Comparison of ENCODE assay signal across 9 cellular contexts in genomic region chr9:34988218-34989055, GRCh38. TPM values are rescaled to one million over a fixed set of nuclear protein-coding genes. Genes with fewer than 3 reads are reported as not detected.
DNase-seq lines count a peak whose midpoint lies in the region.
"Had no signal": no experiment of that assay in that cellular context is flagged by ENCODE, and none has a peak within 500 bp of the region (broad histone marks: within the 10 kb centered on the region; RNA-seq: fewer than 3 reads in every experiment).

No MANE protein-coding gene starts in this region.

- no peaks in the 10 kb centered on the region for H3K36me3 Mint-ChIP-seq in T-helper 2 cell treated with Interferon-gamma antibody and Interleukin-4, amounts not matched to agents 5 μg/mL and 100 μg/mL, for 36 hours (ENCODE audit: low read depth)
- peaks cover 6% of the 10 kb centered on the region for H3K36me3 Mint-ChIP-seq in dendritic cell treated with granulocyte-macrophage colony-stimulating factor and Interleukin-4, amounts not matched to agents 40 ng/mL and 50 ng/mL, for 4 days (ENCODE audit: low read depth)
- peaks cover 5% of the 10 kb centered on the region for H3K36me3 Mint-ChIP-seq in stimulated activated naive CD8-positive, alpha-beta T cell treated with anti-CD3 and anti-CD28 coated beads, Interleukin-15, Interleukin-2, amounts not matched to agents 100 ng/mL and 50 ng/mL, for 24 hours (ENCODE audit: low read depth)

- peak overlapping the region; percentile 94 for H3K4me3 Mint-ChIP-seq in T-helper 2 cell treated with Interferon-gamma antibody and Interleukin-4, amounts not matched to agents 5 μg/mL and 100 μg/mL, for 36 hours
- H3K4me3 Mint-ChIP-seq in dendritic cell treated with granulocyte-macrophage colony-stimulating factor and Interleukin-4, amounts not matched to agents 40 ng/mL and 50 ng/mL, for 4 days: peak overlapping the region; percentile 76
- peak overlapping the region; percentile 90 for H3K4me3 Mint-ChIP-seq in stimulated activated naive CD8-positive, alpha-beta T cell treated with anti-CD3 and anti-CD28 coated beads, Interleukin-15, Interleukin-2, amounts not matched to agents 100 ng/mL and 50 ng/mL, for 24 hours

- H3K9me3 Mint-ChIP-seq in T-helper 2 cell treated with Interferon-gamma antibody and Interleukin-4, amounts not matched to agents 5 μg/mL and 100 μg/mL, for 36 hours: no peaks in the 10 kb centered on the region
- H3K9me3 Mint-ChIP-seq in dendritic cell treated with granulocyte-macrophage colony-stimulating factor and Interleukin-4, amounts not matched to agents 40 ng/mL and 50 ng/mL, for 4 days: no peaks in the 10 kb centered on the region
- no peaks in the 10 kb centered on the region for H3K9me3 Mint-ChIP-seq in stimulated activated naive CD8-positive, alpha-beta T cell treated with anti-CD3 and anti-CD28 coated beads, Interleukin-15, Interleukin-2, amounts not matched to agents 100 ng/mL and 50 ng/mL, for 24 hours

- no peaks in the 10 kb centered on the region for H3K27me3 Mint-ChIP-seq in T-helper 2 cell treated with Interferon-gamma antibody and Interleukin-4, amounts not matched to agents 5 μg/mL and 100 μg/mL, for 36 hours (ENCODE audit: low read depth)
- peaks cover 3% of the 10 kb centered on the region for H3K27me3 Mint-ChIP-seq in dendritic cell treated with granulocyte-macrophage colony-stimulating factor and Interleukin-4, amounts not matched to agents 40 ng/mL and 50 ng/mL, for 4 days
- H3K27me3 Mint-ChIP-seq in stimulated activated naive CD8-positive, alpha-beta T cell treated with anti-CD3 and anti-CD28 coated beads, Interleukin-15, Interleukin-2, amounts not matched to agents 100 ng/mL and 50 ng/mL, for 24 hours: no peaks in the 10 kb centered on the region

- intact Hi-C loops in dendritic cell treated with granulocyte-macrophage colony-stimulating factor and Interleukin-4, amounts not matched to agents 40 ng/mL and 50 ng/mL, for 4 days (cut with micrococcal nuclease): loop anchor here (1.0 kb wide), 1 partner anchor 84 kb away; the partner anchor contains the start of gene VCP

- peak overlapping the region; percentile 92 for H3K27ac Mint-ChIP-seq in T-helper 2 cell treated with Interferon-gamma antibody and Interleukin-4, amounts not matched to agents 5 μg/mL and 100 μg/mL, for 36 hours
- H3K27ac Mint-ChIP-seq in dendritic cell treated with granulocyte-macrophage colony-stimulating factor and Interleukin-4, amounts not matched to agents 40 ng/mL and 50 ng/mL, for 4 days: peak overlapping the region; percentile 83
- peak overlapping the region; percentile 95 for H3K27ac Mint-ChIP-seq in stimulated activated naive CD8-positive, alpha-beta T cell treated with anti-CD3 and anti-CD28 coated beads, Interleukin-15, Interleukin-2, amounts not matched to agents 100 ng/mL and 50 ng/mL, for 24 hours

- DNase-seq in NCI-H1694 treated with DMSO at 0.1 percent for 48 hours (lab: John Stamatoyannopoulos, UW): peak; percentile 23
- no peak for DNase-seq in NCI-H1694 (lab: John Stamatoyannopoulos, UW)
- peak; percentile 62 for DNase-seq in T-helper 2 cell treated with Interferon-gamma antibody and Interleukin-4, amounts not matched to agents 5 μg/mL and 100 μg/mL, for 36 hours (ENCODE audit: low spot score)
- DNase-seq in mesenteric fat pad (ENCODE audit: low spot score): peak; percentile 88
- DNase-seq in D341Med (ENCODE audit: low spot score): no peak
- DNase-seq in NCI-H187 (lab: John Stamatoyannopoulos, UW): no peak

- H3K4me1 Mint-ChIP-seq in T-helper 2 cell treated with Interferon-gamma antibody and Interleukin-4, amounts not matched to agents 5 μg/mL and 100 μg/mL, for 36 hours (ENCODE audit: low read depth): peaks cover 44% of the 10 kb centered on the region
- H3K4me1 Mint-ChIP-seq in dendritic cell treated with granulocyte-macrophage colony-stimulating factor and Interleukin-4, amounts not matched to agents 40 ng/mL and 50 ng/mL, for 4 days (ENCODE audit: low read depth): peaks cover 84% of the 10 kb centered on the region
- peaks cover 89% of the 10 kb centered on the region for H3K4me1 Mint-ChIP-seq in stimulated activated naive CD8-positive, alpha-beta T cell treated with anti-CD3 and anti-CD28 coated beads, Interleukin-15, Interleukin-2, amounts not matched to agents 100 ng/mL and 50 ng/mL, for 24 hours (ENCODE audit: low read depth)

RNA-seq across cellular contexts. Expression of gene DNAJB5, which starts 1.1 kb away (rescaled TPM):
- total RNA-seq in mesenteric fat pad: 8.0 TPM

RNA-seq across cellular contexts. Expression of gene PHF24, which starts 30.4 kb away (rescaled TPM):
- total RNA-seq in mesenteric fat pad: 0.39 TPM
- total RNA-seq: dermis microvascular lymphatic vessel endothelial cell had no signal

Comparison
In these comparisons a context has a peak if more than half of its experiments do, and no peak if none do; other contexts are left out.
1. DNase-seq: peak in NCI-H1694 treated with DMSO at 0.1 percent for 48 hours (single experiment), T-helper 2 cell treated with Interferon-gamma antibody and Interleukin-4, amounts not matched to agents 5 μg/mL and 100 μg/mL, for 36 hours (single experiment) and mesenteric fat pad (single experiment); none in NCI-H1694 (single experiment), D341Med (single experiment) and NCI-H187 (0 of 2).
2. Peak in every context shown above with its lines, with median percentiles within 50 percentile points of each other: H3K27ac Mint-ChIP-seq and H3K4me3 Mint-ChIP-seq.